In the genomic region with DNA sequence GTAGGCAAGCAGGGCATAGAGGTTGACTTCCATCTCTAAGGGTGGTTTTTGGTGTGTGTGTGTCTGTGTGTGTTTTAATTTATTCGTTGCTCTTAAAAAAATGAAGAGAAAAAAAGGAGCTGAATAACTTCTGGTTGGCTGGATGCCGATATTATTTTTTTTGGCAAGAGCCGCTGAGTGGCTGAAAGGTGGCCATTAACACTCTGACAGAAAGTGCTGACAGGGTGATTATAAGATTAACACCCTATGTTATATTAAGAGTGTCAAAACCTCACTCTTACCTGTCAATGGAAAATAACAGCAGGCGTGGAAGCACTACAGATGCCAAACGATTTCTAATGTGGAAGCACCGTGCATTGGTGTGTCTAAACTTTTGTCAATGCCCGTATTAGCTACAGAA, we compare ENCODE assay signal across 15 cellular contexts.
"Had no signal": no experiment of that assay in that cellular context is flagged by ENCODE, and none has a peak within 500 bp of the region (broad histone marks: within the 10 kb centered on the region; RNA-seq: fewer than 3 reads in every experiment).

No MANE protein-coding gene starts in this region.

- ATAC-seq: gastrocnemius medialis, left lung had no signal

- DNase-seq: effector memory CD4-positive, alpha-beta T cell; gastrocnemius medialis; islet precursor cell; left lung; mesendoderm; naive B cell; posterior cingulate gyrus; stimulated activated CD4-positive, alpha-beta T cell treated with anti-CD3 and anti-CD28 coated beads, Interleukin-2, amount 100 ng/mL, for 48 hours; stimulated activated naive CD4-positive, alpha-beta T cell treated with Interleukin-2 at 50 U/mL for 16 hours; trophoblast cell had no signal

- H3K9me3 ChIP-seq: esophagus muscularis mucosa, gastrocnemius medialis had no signal

- H3K4me3 ChIP-seq: coronary artery, esophagus muscularis mucosa, gastrocnemius medialis, left lung, lung, smooth muscle cell had no signal

- H3K27me3 ChIP-seq: esophagus muscularis mucosa, gastrocnemius medialis, left lung had no signal

- H3K27ac ChIP-seq: coronary artery, epithelial cell of prostate, esophagus muscularis mucosa, gastrocnemius medialis, left lung had no signal

- H3K4me1 ChIP-seq: gastrocnemius medialis, left lung had no signal

- H3K36me3 ChIP-seq: esophagus muscularis mucosa, gastrocnemius medialis, left lung had no signal
